In genomic region chr16:89384282-89384681, GRCh38 we compare ENCODE assay signal across 14 cellular contexts.
DNase-seq lines count a peak whose midpoint lies in the region; ATAC-seq and TF ChIP-seq lines count a peak whose summit lies in the region.
"Had no signal": no experiment of that assay in that cellular context is flagged by ENCODE, and none has a peak within 500 bp of the region (broad histone marks: within the 10 kb centered on the region; RNA-seq: fewer than 3 reads in every experiment).

No MANE protein-coding gene starts in this region.

- H2AK9ac ChIP-seq in IMR-90 (replicated peaks; ENCODE audit: low read depth, low read length, poor library complexity): no peak overlapping the region

- H4K91ac ChIP-seq in IMR-90 (ENCODE audit: insufficient read depth, low read depth, low read length) (no peak overlapping the region), trophoblast cell (ENCODE audit: low read depth, low read length) (no peak overlapping the region)

- H3K4me1 ChIP-seq in IMR-90 (ENCODE audit: control insufficient read depth, insufficient read depth, low read length) (peaks cover 14% of the 10 kb centered on the region), trophoblast cell (ENCODE audit: control insufficient read depth in 1 of 2, insufficient read depth in 2 of 2, low read length in 2 of 2) (peaks cover 9 to 16% of the 10 kb centered on the region in 2 experiments)

- H3K36me3 Mint-ChIP-seq in activated T-cell treated with anti-CD3 and anti-CD28 coated beads, Interleukin-2, amount 50 U/mL, for 24 hours (ENCODE audit: low read depth): peaks cover 52% of the 10 kb centered on the region
- H3K36me3 Mint-ChIP-seq in brain: peaks cover 16% of the 10 kb centered on the region

- no peak overlapping the region for H2BK15ac ChIP-seq in IMR-90 (ENCODE audit: low read depth, low read length)

- H3K27ac Mint-ChIP-seq in activated T-cell treated with anti-CD3 and anti-CD28 coated beads, Interleukin-2, amount 50 U/mL, for 24 hours: peak overlapping the region; percentile 92
- H3K27ac Mint-ChIP-seq in brain: peak overlapping the region in 4 of 5 experiments; percentile 38 to 85 (median 59)

- H2BK12ac ChIP-seq in trophoblast cell (ENCODE audit: low read length): no peak overlapping the region

- no peak for TF ChIP-seq POLR2A in IMR-90 (IDR thresholded peaks at IDR 0.05; ENCODE audit: low read depth, low read length)

- H3K79me1 ChIP-seq in IMR-90 (ENCODE audit: low read depth in 1 of 2, low read length in 2 of 2) (peaks cover 3 to 93% of the 10 kb centered on the region in 2 experiments), trophoblast cell (ENCODE audit: low read length) (peaks cover 4% of the 10 kb centered on the region)

- H3K27me3 Mint-ChIP-seq in activated T-cell treated with anti-CD3 and anti-CD28 coated beads, Interleukin-2, amount 50 U/mL, for 24 hours: no peaks in the 10 kb centered on the region
- H3K27me3 Mint-ChIP-seq in brain: no peaks in the 10 kb centered on the region

- H3K18ac ChIP-seq in IMR-90 (ENCODE audit: low read depth, low read length): no peak overlapping the region
- H3K18ac ChIP-seq in trophoblast cell (ENCODE audit: low read length): no peak overlapping the region

- no peak overlapping the region for H2BK20ac ChIP-seq in IMR-90 (ENCODE audit: low read depth, low read length)

- no peak overlapping the region for H3K27ac ChIP-seq in IMR-90 (ENCODE audit: insufficient read depth, low read length)
- H3K27ac ChIP-seq in trophoblast cell (ENCODE audit: low read depth, low read length): no peak overlapping the region
- H3K27ac ChIP-seq in dorsolateral prefrontal cortex: no peak overlapping the region

- H3K4me1 Mint-ChIP-seq in activated T-cell treated with anti-CD3 and anti-CD28 coated beads, Interleukin-2, amount 50 U/mL, for 24 hours (ENCODE audit: low read depth): peaks cover 89% of the 10 kb centered on the region
- H3K4me1 Mint-ChIP-seq in brain: peaks cover 88% of the 10 kb centered on the region

- in situ Hi-C loops in IMR-90 (cut with MboI; ENCODE audit: low sequenced_read_pairs): no loop called here

- H2BK120ac ChIP-seq in IMR-90 (ENCODE audit: low read depth, low read length) (no peak overlapping the region), trophoblast cell (ENCODE audit: insufficient read depth, low read length, poor library complexity) (no peak overlapping the region)

- POLR2A ChIA-PET in IMR-90 (lab: Charles Lee; ENCODE audit: unreplicated experiment): no interaction called here

- H3K4ac ChIP-seq in IMR-90 (ENCODE audit: low read depth, low read length): no peak overlapping the region
- peak overlapping the region; percentile 16 for H3K4ac ChIP-seq in trophoblast cell (ENCODE audit: low read depth, low read length)

- no peak for ATAC-seq in IMR-90 (ENCODE audit: low read depth)
- ATAC-seq: GM12878 had no signal

- TF ChIP-seq CTCF in IMR-90 (conservative IDR thresholded peaks at IDR 0.05; ENCODE audit: low read depth, low read length) (no peak), brain (conservative IDR thresholded peaks at IDR 0.05) (no peak), dorsolateral prefrontal cortex (IDR thresholded peaks at IDR 0.05 in 54 of 56, conservative IDR thresholded peaks at IDR 0.05 in 2 of 56; ENCODE audit: low read depth in 1 of 56, partially characterized antibody in 56 of 56) (no peak)

- H3K36me3 ChIP-seq in IMR-90 (ENCODE audit: control insufficient read depth, insufficient read depth, low read length) (no peaks in the 10 kb centered on the region), trophoblast cell (ENCODE audit: control insufficient read depth in 1 of 2, insufficient read depth in 2 of 2, low read length in 2 of 2) (peaks cover 0 to 3% of the 10 kb centered on the region in 2 experiments)
- H3K36me3 ChIP-seq: Peyer's patch had no signal

- peak overlapping the region; percentile 4; the same call in 1 of the 2 replicates for H3K23ac ChIP-seq in IMR-90 (ENCODE audit: low read depth, low read length)
- H3K23ac ChIP-seq in trophoblast cell (ENCODE audit: low read length): no peak overlapping the region

- peaks cover 100% of the 10 kb centered on the region for H4K20me1 ChIP-seq in IMR-90 (ENCODE audit: insufficient read depth, low read length)

- no TSS peak for BruUV-seq in IMR-90 (replicated peaks; lab: Mats Ljungman, UMichigan)

- H3K4me2 ChIP-seq in IMR-90 (ENCODE audit: low read depth, low read length) (no peak overlapping the region), trophoblast cell (ENCODE audit: low read length) (no peak overlapping the region)

- H3K9me3 Mint-ChIP-seq in activated T-cell treated with anti-CD3 and anti-CD28 coated beads, Interleukin-2, amount 50 U/mL, for 24 hours: no peaks in the 10 kb centered on the region
- peaks cover 0 to 2% (median 1%) of the 10 kb centered on the region in 5 experiments for H3K9me3 Mint-ChIP-seq in brain

- H4K12ac ChIP-seq in trophoblast cell (ENCODE audit: low read depth, low read length): no peak overlapping the region

- DNase-seq in activated T-cell treated with anti-CD3 and anti-CD28 coated beads, Interleukin-2, amount 50 U/mL, for 24 hours: no peak
- DNase-seq in activated T-cell treated with anti-CD3 and anti-CD28 coated beads for 4 hours: no peak
- no peak for DNase-seq in IMR-90
- no peak for DNase-seq in trophoblast cell
- DNase-seq in HK-2 (ENCODE audit: unreplicated experiment): no peak
- DNase-seq in dorsolateral prefrontal cortex: no peak
- DNase-seq in NCI-H187 (lab: John Stamatoyannopoulos, UW): no peak
- DNase-seq: ACHN; Caco-2; effector memory CD4-positive, alpha-beta T cell; NCI-H748 treated with DMSO at 0.1 percent for 48 hours; Peyer's patch had no signal

- no peak for TF ChIP-seq RAD21 in IMR-90 (IDR thresholded peaks at IDR 0.05; ENCODE audit: low read length)

- H3K9me3 ChIP-seq in IMR-90 (ENCODE audit: control insufficient read depth, insufficient read depth, low read length) (no peaks in the 10 kb centered on the region), trophoblast cell (ENCODE audit: insufficient read depth, low read depth, low read length) (no peaks in the 10 kb centered on the region)
- H3K9me3 ChIP-seq: Caco-2, Peyer's patch had no signal

- H2AFZ ChIP-seq in IMR-90 (replicated peaks; ENCODE audit: low read length, poor library complexity) (no peak overlapping the region), trophoblast cell (ENCODE audit: insufficient read depth, low read length, poor library complexity) (no peak overlapping the region)

- H2BK5ac ChIP-seq in IMR-90 (ENCODE audit: low read depth, low read length, poor library complexity, severe bottlenecking) (no peak overlapping the region), trophoblast cell (ENCODE audit: low read depth, low read length, poor library complexity) (no peak overlapping the region)

- no peak overlapping the region for H3K9ac ChIP-seq in IMR-90 (ENCODE audit: low read depth, low read length)
- no peak overlapping the region for H3K9ac ChIP-seq in trophoblast cell (ENCODE audit: low read length)

- peaks cover 42% of the 10 kb centered on the region for H3K9me1 ChIP-seq in IMR-90 (ENCODE audit: insufficient read depth, low read length)

- H3K27me3 ChIP-seq in IMR-90 (ENCODE audit: control insufficient read depth, insufficient read depth, low read length) (no peaks in the 10 kb centered on the region), trophoblast cell (ENCODE audit: insufficient read depth, low read length) (no peaks in the 10 kb centered on the region), dorsolateral prefrontal cortex (no peaks in the 10 kb centered on the region)
- H3K27me3 ChIP-seq: Peyer's patch had no signal

- 95% methylated on average over 2 of the region's 12 CpGs; no CpG with 5 or more reads in 1 of the 2 experiments for WGBS in IMR-90 (ENCODE audit: extremely low coverage in 2 of 2, insufficient read length in 1 of 2), 2 experiments
- no CpG with 5 or more reads among the region's 12 CpGs for whole genome bisulfite sequencing in trophoblast cell (ENCODE audit: extremely low coverage, insufficient coverage, insufficient read length)

- H4K8ac ChIP-seq in IMR-90 (ENCODE audit: low read depth in 2 of 2, low read length in 2 of 2) (no peak overlapping the region), trophoblast cell (ENCODE audit: low read depth, low read length) (no peak overlapping the region)

- peak overlapping the region; percentile 75; the same call in 1 of the 2 replicates for H2AK5ac ChIP-seq in IMR-90 (ENCODE audit: low read depth, low read length)
- H2AK5ac ChIP-seq in trophoblast cell (ENCODE audit: low read length): no peak overlapping the region

- no peak overlapping the region for H3K14ac ChIP-seq in IMR-90 (replicated peaks; ENCODE audit: low read depth, low read length)
- no peak overlapping the region for H3K14ac ChIP-seq in trophoblast cell (ENCODE audit: low read length)

- no peak overlapping the region for H3K4me3 Mint-ChIP-seq in activated T-cell treated with anti-CD3 and anti-CD28 coated beads, Interleukin-2, amount 50 U/mL, for 24 hours
- H3K4me3 Mint-ChIP-seq in brain: no peak overlapping the region

- H3K4me3 ChIP-seq in IMR-90 (ENCODE audit: insufficient read depth, low read depth, low read length) (no peak overlapping the region), trophoblast cell (ENCODE audit: low read depth, low read length) (no peak overlapping the region), dorsolateral prefrontal cortex (no peak overlapping the region)
- H3K4me3 ChIP-seq: GM12878, Peyer's patch had no signal

- H3K79me2 ChIP-seq in trophoblast cell (ENCODE audit: control insufficient read depth, insufficient read depth, low read length, poor library complexity): peaks cover 43% of the 10 kb centered on the region

- CTCF ChIA-PET in IMR-90 (lab: Yijun Ruan, JAX): no interaction called here

- H3K56ac ChIP-seq in IMR-90 (ENCODE audit: extremely low read depth, insufficient read depth, low read length): no peak overlapping the region

- dilution Hi-C loops in IMR-90 (cut with HindIII; ENCODE audit: low sequenced_read_pairs, unreplicated experiment): no loop called here

- H4K5ac ChIP-seq in IMR-90 (ENCODE audit: low read depth, low read length): no peak overlapping the region

- intact Hi-C loops in IMR-90 (cut with micrococcal nuclease): no loop called here
- intact Hi-C loops in dorsolateral prefrontal cortex (cut with DNase I): no loop called here

TF ChIP-seq in IMR-90, 13 proteins besides CTCF, POLR2A, EP300 and RAD21:
- TF ChIP-seq MAFK (IDR thresholded peaks at IDR 0.05; ENCODE audit: low read depth, low read length): no peak
